ENCODE assay signal across 11 cellular contexts in the genomic region with DNA sequence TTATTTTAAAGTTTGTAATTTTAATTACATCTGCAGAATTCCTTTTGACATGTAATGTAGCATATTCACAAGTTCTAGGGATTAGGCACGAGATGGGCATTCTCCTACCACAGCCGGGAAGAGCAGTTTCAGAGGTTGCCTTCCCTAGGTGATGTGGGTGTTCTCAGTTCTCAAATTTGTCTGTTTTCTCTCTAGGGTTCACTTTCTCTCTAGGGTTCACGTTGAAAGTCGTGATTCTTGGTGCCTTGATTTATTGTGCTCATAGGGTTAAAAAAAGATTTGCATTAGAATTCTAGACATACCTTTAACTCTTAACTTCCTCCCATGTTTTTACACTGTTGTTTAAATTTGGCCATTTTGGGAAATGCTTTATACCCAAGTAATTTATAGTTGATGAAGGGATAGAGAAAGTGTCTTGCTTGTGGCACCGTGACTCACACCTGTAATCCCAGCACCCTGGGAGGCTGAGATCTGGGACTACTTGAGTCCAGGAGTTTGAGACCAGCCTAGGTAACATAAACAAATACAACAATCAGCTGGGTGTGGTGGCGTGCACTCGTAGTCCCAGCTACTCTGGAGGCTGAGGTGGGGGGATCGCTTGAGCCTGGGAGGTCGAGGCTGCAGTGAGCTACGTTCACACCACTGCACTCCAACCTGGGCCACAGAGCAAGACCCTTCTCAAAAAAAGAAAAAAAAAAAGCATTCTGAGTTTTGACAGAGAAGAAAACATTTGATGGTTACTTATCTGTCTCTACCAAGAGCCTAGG. TPM values are rescaled to one million over a fixed set of nuclear protein-coding genes. Genes with fewer than 3 reads are reported as not detected.
A peak's percentile ranks its signal among the peaks of the same experiment; 100 is the strongest.
DNase-seq lines count a peak whose midpoint lies in the region; TF ChIP-seq lines count a peak whose summit lies in the region.
"Had no signal": no experiment of that assay in that cellular context is flagged by ENCODE, and none has a peak within 500 bp of the region (broad histone marks: within the 10 kb centered on the region; RNA-seq: fewer than 3 reads in every experiment).

No MANE protein-coding gene starts in this region.

- H3K27ac ChIP-seq in PC-9 (peak overlapping the region; percentile 98), epithelial cell of prostate (peak overlapping the region; percentile 99)

- intact Hi-C loops in PC-9 (cut with micrococcal nuclease; ENCODE audit: unreplicated experiment) = no loop called here

- DNase-seq in Daoy (ENCODE audit: low read depth) = peak; percentile 57
- no peak for DNase-seq in PC-9
- DNase-seq in epithelial cell of prostate (ENCODE audit: low read depth, low spot score) = no peak
- DNase-seq in GM03348 (ENCODE audit: low spot score) = no peak
- no peak for DNase-seq in COLO829 (ENCODE audit: low spot score)
- no peak for DNase-seq in glomerular visceral epithelial cell (ENCODE audit: extremely low spot score)
- DNase-seq in activated CD8-positive, alpha-beta memory T cell treated with anti-CD3 and anti-CD28 coated beads for 24 hours = no peak
- DNase-seq: NCI-H1436 treated with DMSO at 0.1 percent for 48 hours, RPMI8226 had no signal

- H3F3A ChIP-seq in PC-9 (ENCODE audit: insufficient read depth, low read depth) = peaks cover 27% of the 10 kb centered on the region

- CTCF ChIA-PET in PC-9 (lab: Charles Lee) = interaction anchor here (0.7 kb wide), 1 partner anchor 13 kb away, joined by 4 read pairs; no protein-coding TSS in a partner anchor

- no peak overlapping the region for H2AFZ ChIP-seq in PC-9

- H3K27me3 ChIP-seq in PC-9 (ENCODE audit: insufficient read depth, low read depth) (no peaks in the 10 kb centered on the region), skeletal muscle satellite cell (ENCODE audit: control insufficient read depth, insufficient read depth, low read length) (no peaks in the 10 kb centered on the region)

- no peak for TF ChIP-seq CTCF in PC-9 (conservative IDR thresholded peaks at IDR 0.05)

- peaks cover 23% of the 10 kb centered on the region for H4K20me1 ChIP-seq in PC-9 (ENCODE audit: insufficient read depth)

- BruUV-seq in PC-9 (replicated peaks; lab: Mats Ljungman, UMichigan) = no TSS peak

- H3K79me2 ChIP-seq in PC-9 (ENCODE audit: low read depth) = peaks cover 84% of the 10 kb centered on the region

- H3K4me2 ChIP-seq in PC-9 (peak overlapping the region; percentile 100), skeletal muscle satellite cell (ENCODE audit: low read length) (peak overlapping the region; percentile 96)

- H3K9me3 ChIP-seq in PC-9 (ENCODE audit: insufficient read depth, low read depth) (no peaks in the 10 kb centered on the region), skeletal muscle satellite cell (replicated peaks; ENCODE audit: low read length) (no peaks in the 10 kb centered on the region)
- H3K9me3 ChIP-seq: prostate gland had no signal

- peak overlapping the region; percentile 66; the same call in 1 of the 2 replicates for H3K4me3 ChIP-seq in PC-9
- no peak overlapping the region for H3K4me3 ChIP-seq in skeletal muscle satellite cell (ENCODE audit: low read length)
- H3K4me3 ChIP-seq: prostate gland had no signal

- H3K9ac ChIP-seq in skeletal muscle satellite cell (ENCODE audit: low read depth, low read length) = peak overlapping the region; percentile 15

- H3K36me3 ChIP-seq in PC-9 (ENCODE audit: low read depth) (0 out of 2 replicates have a peak, but pooled peaks cover 8% of the 10 kb centered on the region), skeletal muscle satellite cell (ENCODE audit: insufficient read depth, low read length) (peaks cover 9% of the 10 kb centered on the region)
- H3K36me3 ChIP-seq: prostate gland had no signal

- POLR2A ChIA-PET in PC-9 (lab: Charles Lee; ENCODE audit: unreplicated experiment) = interaction anchor here (0.6 to 1.1 kb wide), 2 partner anchors 8 to 20 kb away, joined by 4 to 11 read pairs; no protein-coding TSS in a partner anchor

- no peaks in the 10 kb centered on the region for H3K9me2 ChIP-seq in PC-9 (ENCODE audit: insufficient read depth)

- H3K4me1 ChIP-seq in PC-9 (replicated peaks; ENCODE audit: insufficient read depth) (peaks cover 24% of the 10 kb centered on the region), skeletal muscle satellite cell (ENCODE audit: control insufficient read depth, insufficient read depth, low read length) (peaks cover 43% of the 10 kb centered on the region)

RNA-seq across cellular contexts. Expression of a gene that starts 3.6 kb away (rescaled TPM):
- total RNA-seq in Daoy (2014; rRNA removed; shearing (Covaris generic)) = 23.4 and 24.5 TPM in 2 replicates
- total RNA-seq in PC-9 (2021) = 82.0 and 87.9 TPM in 2 replicates
- total RNA-seq in skeletal muscle satellite cell (2012; rRNA removed) = 43.3 and 49.1 TPM in 2 replicates

RNA-seq across cellular contexts. Expression of a gene that starts 15.4 kb away (rescaled TPM):
- total RNA-seq in Daoy (2014; rRNA removed; shearing (Covaris generic)) = 7.4 and 31.1 TPM in 2 replicates
- 17.7 and 20.0 TPM in 2 replicates for total RNA-seq in PC-9 (2021)
- 14.7 and 18.1 TPM in 2 replicates for total RNA-seq in skeletal muscle satellite cell (2012; rRNA removed)
